Comparison of ENCODE assay signal across 34 cellular contexts in genomic region chr5:178757410-178757809, GRCh38.
"Had no signal": no experiment of that assay in that cellular context is flagged by ENCODE, and none has a peak within 500 bp of the region (broad histone marks: within the 10 kb centered on the region; RNA-seq: fewer than 3 reads in every experiment).

No MANE protein-coding gene starts in this region.

- H3K4me3 ChIP-seq: MG63 had no signal

- DNase-seq: Karpas-422, Kasumi-1, MG63, MM.1S, MV-4-11, NCI-H1048, NCI-H1092, NCI-H1092 treated with DMSO at 0.1 percent for 48 hours, NCI-H1105, NCI-H1105 treated with DMSO at 0.1 percent for 48 hours, NCI-H1417, NCI-H1417 treated with DMSO at 0.1 percent for 48 hours, NCI-H1436, NCI-H1436 treated with DMSO at 0.1 percent for 48 hours, NCI-H146, NCI-H1694, NCI-H1694 treated with DMSO at 0.1 percent for 48 hours, NCI-H187, NCI-H187 treated with DMSO at 0.1 percent for 48 hours, NCI-H1930, NCI-H2029, NCI-H2029 treated with DMSO at 0.1 percent for 48 hours, NCI-H2081, NCI-H2081 treated with DMSO at 0.1 percent for 48 hours, NCI-H2107, NCI-H2171, NCI-H2171 treated with DMSO at 0.1 percent for 48 hours, NCI-H2227 treated with DMSO at 0.1 percent for 48 hours, NCI-H226, NCI-H446, NCI-H446 treated with DMSO at 0.1 percent for 48 hours, NCI-H510A, NCI-H510A treated with DMSO at 0.1 percent for 48 hours, NCI-H524 treated with DMSO at 0.1 percent for 48 hours had no signal

- H3K36me3 ChIP-seq: MG63 had no signal

- H3K9me3 ChIP-seq: MG63 had no signal
